In genomic region chr12:226401-226800, GRCh38 we compare ENCODE assay signal across 22 cellular contexts. TPM values are rescaled to one million over a fixed set of nuclear protein-coding genes. Genes with fewer than 3 reads are reported as not detected.
"Had no signal": no experiment of that assay in that cellular context is flagged by ENCODE, and none has a peak within 500 bp of the region (broad histone marks: within the 10 kb centered on the region; RNA-seq: fewer than 3 reads in every experiment).

No MANE protein-coding gene starts in this region.

- H3K36me3 ChIP-seq: cardiac muscle cell, tibial nerve had no signal

- ATAC-seq: activated CD8-positive, alpha-beta T cell treated with anti-CD3 and anti-CD28 coated beads, Interleukin-2, amount 10 ng/mL, durations not matched to agents 7 days and 5 days; foreskin keratinocyte had no signal

- H3K9me3 Mint-ChIP-seq: activated CD4-positive, alpha-beta T cell treated with anti-CD3 and anti-CD28 coated beads, Interleukin-2, amount 10 ng/mL, durations not matched to agents 24 days and 14 days; activated naive CD8-positive, alpha-beta T cell treated with anti-CD3 and anti-CD28 coated beads, Interleukin-2, amount 10 ng/mL, durations not matched to agents 7 days and 5 days; stimulated activated naive CD8-positive, alpha-beta T cell treated with anti-CD3 and anti-CD28 coated beads, Interleukin-15, Interleukin-2, amounts not matched to agents 100 ng/mL and 50 ng/mL, for 24 hours had no signal

- H3K27me3 Mint-ChIP-seq: activated CD4-positive, alpha-beta T cell treated with anti-CD3 and anti-CD28 coated beads, Interleukin-2, amount 10 ng/mL, durations not matched to agents 24 days and 14 days; stimulated activated naive CD8-positive, alpha-beta T cell treated with anti-CD3 and anti-CD28 coated beads, Interleukin-15, Interleukin-2, amounts not matched to agents 100 ng/mL and 50 ng/mL, for 24 hours had no signal

- DNase-seq: activated CD4-positive, alpha-beta T cell treated with anti-CD3 and anti-CD28 coated beads, Interleukin-2, amount 10 ng/mL, durations not matched to agents 24 days and 14 days; activated CD8-positive, alpha-beta T cell treated with anti-CD3 and anti-CD28 coated beads, Interleukin-2, amount 10 ng/mL, durations not matched to agents 7 days and 5 days; activated gamma-delta T cell; activated naive CD8-positive, alpha-beta T cell treated with anti-CD3 and anti-CD28 coated beads, Interleukin-2, amount 10 ng/mL, durations not matched to agents 7 days and 5 days; activated T-cell treated with anti-CD3 and anti-CD28 coated beads, Interleukin-2, amount 50 U/mL, for 48 hours; amygdala; dorsolateral prefrontal cortex; foreskin keratinocyte; stimulated activated CD4-positive, alpha-beta T cell treated with anti-CD3 and anti-CD28 coated beads, Interleukin-2, amount 100 ng/mL, for 24 hours; T1000 had no signal

- H3K27ac Mint-ChIP-seq: activated CD4-positive, alpha-beta T cell treated with anti-CD3 and anti-CD28 coated beads, Interleukin-2, amount 10 ng/mL, durations not matched to agents 24 days and 14 days; activated CD8-positive, alpha-beta T cell treated with anti-CD3 and anti-CD28 coated beads, Interleukin-2, amount 10 ng/mL, durations not matched to agents 7 days and 5 days; activated naive CD8-positive, alpha-beta T cell treated with anti-CD3 and anti-CD28 coated beads, Interleukin-2, amount 10 ng/mL, durations not matched to agents 7 days and 5 days; progenitor cell of endocrine pancreas; stimulated activated naive CD8-positive, alpha-beta T cell treated with anti-CD3 and anti-CD28 coated beads, Interleukin-15, Interleukin-2, amounts not matched to agents 100 ng/mL and 50 ng/mL, for 24 hours had no signal

- H3K4me2 ChIP-seq: hepatocyte had no signal

- H3K4me3 ChIP-seq: cardiac muscle cell, dorsolateral prefrontal cortex, hepatocyte, tibial nerve had no signal

- H3K27me3 ChIP-seq: cardiac muscle cell, dorsolateral prefrontal cortex, hepatocyte, tibial nerve had no signal

- H3K36me3 Mint-ChIP-seq: activated naive CD8-positive, alpha-beta T cell treated with anti-CD3 and anti-CD28 coated beads, Interleukin-2, amount 10 ng/mL, durations not matched to agents 7 days and 5 days had no signal

- H3K9me3 ChIP-seq: tibial nerve had no signal

- H3K79me2 ChIP-seq: hepatocyte had no signal

- H3K4me1 ChIP-seq: foreskin keratinocyte had no signal

- H3K27ac ChIP-seq: cardiac muscle cell, foreskin keratinocyte, hepatocyte, tibial nerve had no signal

- H3K4me1 Mint-ChIP-seq: activated CD4-positive, alpha-beta T cell treated with anti-CD3 and anti-CD28 coated beads, Interleukin-2, amount 10 ng/mL, durations not matched to agents 24 days and 14 days; activated naive CD8-positive, alpha-beta T cell treated with anti-CD3 and anti-CD28 coated beads, Interleukin-2, amount 10 ng/mL, durations not matched to agents 7 days and 5 days had no signal

- H3K4me3 Mint-ChIP-seq: activated CD4-positive, alpha-beta T cell treated with anti-CD3 and anti-CD28 coated beads, Interleukin-2, amount 10 ng/mL, durations not matched to agents 24 days and 14 days; activated CD8-positive, alpha-beta T cell treated with anti-CD3 and anti-CD28 coated beads, Interleukin-2, amount 10 ng/mL, durations not matched to agents 7 days and 5 days; activated naive CD8-positive, alpha-beta T cell treated with anti-CD3 and anti-CD28 coated beads, Interleukin-2, amount 10 ng/mL, durations not matched to agents 7 days and 5 days; stimulated activated naive CD8-positive, alpha-beta T cell treated with anti-CD3 and anti-CD28 coated beads, Interleukin-15, Interleukin-2, amounts not matched to agents 100 ng/mL and 50 ng/mL, for 24 hours had no signal

RNA-seq across cellular contexts. Expression of gene SLC6A12, which starts 12.4 kb away (rescaled TPM):
- total RNA-seq: activated CD4-positive, alpha-beta T cell treated with anti-CD3 and anti-CD28 coated beads, Interleukin-2, amount 10 ng/mL, durations not matched to agents 24 days and 14 days; activated CD8-positive, alpha-beta T cell treated with anti-CD3 and anti-CD28 coated beads, Interleukin-2, amount 10 ng/mL, durations not matched to agents 7 days and 5 days; activated naive CD8-positive, alpha-beta T cell treated with anti-CD3 and anti-CD28 coated beads, Interleukin-2, amount 10 ng/mL, durations not matched to agents 7 days and 5 days; epithelial cell of proximal tubule; fibroblast of lung; foreskin keratinocyte; lung microvascular endothelial cell; skeletal muscle tissue; T-helper 1 cell treated with Interleukin-12 subunit alpha and Interleukin-12 subunit beta and Interleukin-4 antibody, amounts not matched to agents 30 ng/mL and 1 ng/mL, for 36 hours had no signal
- polyA plus RNA-seq: fibroblast of lung, foreskin keratinocyte, keratinocyte had no signal

RNA-seq across cellular contexts. Expression of gene SLC6A13, which starts 36.2 kb away (rescaled TPM):
- total RNA-seq: activated CD4-positive, alpha-beta T cell treated with anti-CD3 and anti-CD28 coated beads, Interleukin-2, amount 10 ng/mL, durations not matched to agents 24 days and 14 days; epithelial cell of proximal tubule; fibroblast of lung; foreskin keratinocyte; lung microvascular endothelial cell; mononuclear cell had no signal
- polyA plus RNA-seq: fibroblast of lung, foreskin keratinocyte had no signal
